8 cellular contexts compared by ENCODE assay signal in genomic region chr17:50944902-50945720, GRCh38.
A peak's percentile ranks its signal among the peaks of the same experiment; 100 is the strongest.
DNase-seq lines count a peak whose midpoint lies in the region; ATAC-seq, FAIRE-seq and TF ChIP-seq lines count a peak whose summit lies in the region.

No MANE protein-coding gene starts in this region.

- H3K9me3 Mint-ChIP-seq in activated CD4-positive, alpha-beta T cell treated with anti-CD3 and anti-CD28 coated beads, Interleukin-2, amount 10 ng/mL, durations not matched to agents 24 days and 14 days = no peaks in the 10 kb centered on the region
- no peaks in the 10 kb centered on the region for H3K9me3 Mint-ChIP-seq in activated naive CD8-positive, alpha-beta T cell treated with anti-CD3 and anti-CD28 coated beads for 36 hours
- H3K9me3 Mint-ChIP-seq in memory B cell = no peaks in the 10 kb centered on the region

- DNase-seq in activated CD4-positive, alpha-beta T cell treated with anti-CD3 and anti-CD28 coated beads, Interleukin-2, amount 10 ng/mL, durations not matched to agents 24 days and 14 days = no peak
- no peak for DNase-seq in activated CD4-positive, alpha-beta T cell treated with anti-CD3 and anti-CD28 coated beads, Interleukin-2, amount 50 U/mL, for 48 hours
- no peak for DNase-seq in activated naive CD8-positive, alpha-beta T cell treated with anti-CD3 and anti-CD28 coated beads for 36 hours
- DNase-seq in memory B cell (ENCODE audit: low spot score in 2 of 2) (no peak), NCI-H524 treated with DMSO at 0.1 percent for 48 hours (lab: John Stamatoyannopoulos, UW) (no peak), GM12892 (ENCODE audit: insufficient read length) (no peak), COR-L47 (lab: John Stamatoyannopoulos, UW) (no peak)

- H3K4me1 Mint-ChIP-seq in activated CD4-positive, alpha-beta T cell treated with anti-CD3 and anti-CD28 coated beads, Interleukin-2, amount 10 ng/mL, durations not matched to agents 24 days and 14 days = peaks cover 28% of the 10 kb centered on the region
- peaks cover 29% of the 10 kb centered on the region for H3K4me1 Mint-ChIP-seq in activated naive CD8-positive, alpha-beta T cell treated with anti-CD3 and anti-CD28 coated beads for 36 hours
- H3K4me1 Mint-ChIP-seq in memory B cell = peaks cover 6% of the 10 kb centered on the region

- intact Hi-C loops in activated CD4-positive, alpha-beta T cell treated with anti-CD3 and anti-CD28 coated beads, Interleukin-2, amount 10 ng/mL, durations not matched to agents 24 days and 14 days (cut with micrococcal nuclease) = loop anchor here (2.0 to 5.0 kb wide), 3 partner anchors 26 to 78 kb away; partner anchors contain the start of gene TOB1

- no peak for ATAC-seq in memory B cell (ENCODE audit: low read depth)

- no peak overlapping the region for H3K27ac Mint-ChIP-seq in activated CD4-positive, alpha-beta T cell treated with anti-CD3 and anti-CD28 coated beads, Interleukin-2, amount 10 ng/mL, durations not matched to agents 24 days and 14 days
- H3K27ac Mint-ChIP-seq in activated naive CD8-positive, alpha-beta T cell treated with anti-CD3 and anti-CD28 coated beads for 36 hours = peak overlapping the region; percentile 65
- H3K27ac Mint-ChIP-seq in memory B cell = no peak overlapping the region

- peak overlapping the region; percentile 92 for H3K27ac ChIP-seq in temporal lobe (ENCODE audit: low read depth, low read length)

- TF ChIP-seq POLR2A in GM12892 (IDR thresholded peaks at IDR 0.05; ENCODE audit: low read depth, low read length) = no peak

- FAIRE-seq in GM12892 (lab: Jason Lieb, UNC) = no peak

- H3K4me3 Mint-ChIP-seq in activated CD4-positive, alpha-beta T cell treated with anti-CD3 and anti-CD28 coated beads, Interleukin-2, amount 10 ng/mL, durations not matched to agents 24 days and 14 days = peak overlapping the region; percentile 80
- peak overlapping the region; percentile 42 for H3K4me3 Mint-ChIP-seq in activated naive CD8-positive, alpha-beta T cell treated with anti-CD3 and anti-CD28 coated beads for 36 hours
- H3K4me3 Mint-ChIP-seq in memory B cell = peak overlapping the region; percentile 66

- H3K27me3 Mint-ChIP-seq in activated CD4-positive, alpha-beta T cell treated with anti-CD3 and anti-CD28 coated beads, Interleukin-2, amount 10 ng/mL, durations not matched to agents 24 days and 14 days = no peaks in the 10 kb centered on the region
- H3K27me3 Mint-ChIP-seq in activated naive CD8-positive, alpha-beta T cell treated with anti-CD3 and anti-CD28 coated beads for 36 hours = no peaks in the 10 kb centered on the region
- peaks cover 9% of the 10 kb centered on the region for H3K27me3 Mint-ChIP-seq in memory B cell

- peaks cover 2% of the 10 kb centered on the region for H3K36me3 Mint-ChIP-seq in activated CD4-positive, alpha-beta T cell treated with anti-CD3 and anti-CD28 coated beads, Interleukin-2, amount 10 ng/mL, durations not matched to agents 24 days and 14 days (ENCODE audit: low read depth)
- H3K36me3 Mint-ChIP-seq in activated naive CD8-positive, alpha-beta T cell treated with anti-CD3 and anti-CD28 coated beads for 36 hours = no peaks in the 10 kb centered on the region
- H3K36me3 Mint-ChIP-seq in memory B cell = no peaks in the 10 kb centered on the region
